8 cellular contexts compared by ENCODE assay signal in the genomic region with DNA sequence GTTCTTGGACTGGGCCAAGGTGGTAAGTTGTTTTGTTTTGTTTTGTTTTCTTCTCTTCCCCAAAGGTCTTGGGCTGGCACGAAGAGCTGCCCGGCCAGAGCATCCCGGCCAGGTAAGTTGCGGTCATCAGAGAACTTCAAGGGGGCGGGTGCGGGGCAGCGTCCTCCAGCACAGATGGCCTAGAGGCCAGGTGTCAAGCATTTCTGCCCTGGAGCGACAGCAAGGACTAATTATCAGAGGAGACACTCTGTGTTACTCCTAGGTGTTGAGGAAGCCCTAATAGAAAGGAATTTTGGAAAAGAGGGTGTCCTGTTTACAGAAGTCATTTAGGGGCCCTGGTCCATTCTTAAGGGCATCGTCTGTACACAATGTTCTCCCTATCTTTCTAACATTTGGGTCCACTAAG. TPM values are rescaled to one million over a fixed set of nuclear protein-coding genes. Genes with fewer than 3 reads are reported as not detected.
DNase-seq lines count a peak whose midpoint lies in the region; ATAC-seq, FAIRE-seq and TF ChIP-seq lines count a peak whose summit lies in the region.

No MANE protein-coding gene starts in this region.

- H3K27ac Mint-ChIP-seq in activated naive CD8-positive, alpha-beta T cell, result no peak overlapping the region

- H3K9ac ChIP-seq in SK-N-SH (peak overlapping the region; percentile 80), kidney (ENCODE audit: low read length in 2 of 2) (peak overlapping the region; percentile 60 to 99)

- TF ChIP-seq RAD21 in SK-N-SH (IDR thresholded peaks at IDR 0.05; ENCODE audit: low read length), result no peak

- ATAC-seq in SK-N-SH treated with all-trans-retinoic acid at 6 μM for 48 hours, result no peak
- ATAC-seq in GM18520 (IDR thresholded peaks at IDR 0.05; ENCODE audit: unreplicated experiment), result no peak

- TF ChIP-seq CTCF in SK-N-SH (IDR thresholded peaks at IDR 0.05) (no peak), kidney (IDR thresholded peaks at IDR 0.05; ENCODE audit: borderline replicate concordance, extremely low read depth, insufficient read depth) (no peak)

- peak overlapping the region; percentile 97 for H2AFZ ChIP-seq in SK-N-SH (ENCODE audit: low read depth)

- H3K4me1 Mint-ChIP-seq in activated naive CD8-positive, alpha-beta T cell (ENCODE audit: low read depth), result peaks cover 22% of the 10 kb centered on the region

- H3K36me3 Mint-ChIP-seq in activated naive CD8-positive, alpha-beta T cell, result no peaks in the 10 kb centered on the region

- no peak for FAIRE-seq in kidney (lab: Jason Lieb, UNC)

- H3K4me3 ChIP-seq in SK-N-SH (ENCODE audit: low read depth in 2 of 2, low read length in 1 of 2) (peak overlapping the region; percentile 88 to 91), kidney (ENCODE audit: low read length in 2 of 2) (peak overlapping the region; percentile 87 to 88)

- H3K9me3 ChIP-seq in SK-N-SH (no peaks in the 10 kb centered on the region), kidney (ENCODE audit: control insufficient read depth in 1 of 2, low read length in 2 of 2) (no peaks in the 10 kb centered on the region)

- peaks cover 40% of the 10 kb centered on the region for H3K27me3 Mint-ChIP-seq in activated naive CD8-positive, alpha-beta T cell

- H3K36me3 ChIP-seq in SK-N-SH (replicated peaks in 1 of 2; ENCODE audit: control insufficient read depth in 1 of 2, insufficient read depth in 2 of 2, low read length in 1 of 2), result no peaks in the 10 kb centered on the region
- H3K36me3 ChIP-seq in kidney (ENCODE audit: control insufficient read depth in 1 of 2, insufficient read depth in 2 of 2, low read length in 2 of 2), result no peaks in the 10 kb centered on the region

- H4K20me1 ChIP-seq in SK-N-SH (ENCODE audit: insufficient read depth), result no peaks in the 10 kb centered on the region

- 52% methylated on average over 9 of the region's 9 CpGs for WGBS in SK-N-SH (ENCODE audit: low lambda C conversion rate)

- H3K27ac ChIP-seq in SK-N-SH (ENCODE audit: low read depth in 2 of 2, low read length in 1 of 2) (peak overlapping the region in 1 of 2 experiments; percentile 93; a peak in 1 of 4 replicates), kidney (ENCODE audit: low read depth in 2 of 2, low read length in 2 of 2) (peak overlapping the region; percentile 98 to 99), substantia nigra (ENCODE audit: low read depth, low read length, poor library complexity, severe bottlenecking) (peak overlapping the region; percentile 98)

- intact Hi-C loops in kidney (cut with DNase I), result no loop called here

- CTCF ChIA-PET in SK-N-SH (lab: Yijun Ruan, JAX) (interaction anchor here (1.3 to 4.2 kb wide), 6 partner anchors 8 to 265 kb away, joined by 3 to 42 read pairs (median 5); no protein-coding TSS in a partner anchor), HEK293T (lab: Yijun Ruan, JAX) (interaction anchor here (1.0 kb wide), 1 partner anchor 11 kb away, joined by 3 read pairs; no protein-coding TSS in a partner anchor)

- peak overlapping the region; percentile 98 for H3K4me2 ChIP-seq in SK-N-SH

- H3K4me1 ChIP-seq in SK-N-SH (ENCODE audit: control insufficient read depth in 1 of 2, insufficient read depth in 2 of 2, low read depth in 1 of 2, low read length in 1 of 2), result peaks cover 0 to 10% of the 10 kb centered on the region in 2 experiments; a peak in 3 of 4 replicates
- peaks cover 0 to 2% of the 10 kb centered on the region in 2 donors for H3K4me1 ChIP-seq in kidney (ENCODE audit: control insufficient read depth in 1 of 2, insufficient read depth in 1 of 2, low read depth in 1 of 2, low read length in 2 of 2)

- H3K79me2 ChIP-seq in SK-N-SH (ENCODE audit: insufficient read depth), result no peaks in the 10 kb centered on the region

- no peak for TF ChIP-seq EP300 in SK-N-SH (IDR thresholded peaks at IDR 0.05; ENCODE audit: borderline replicate concordance in 1 of 2, low read depth in 1 of 2, low read length in 1 of 2)

- H3K9me3 Mint-ChIP-seq in activated naive CD8-positive, alpha-beta T cell (ENCODE audit: low read depth), result no peaks in the 10 kb centered on the region

- DNase-seq in SK-N-SH, result no peak
- no peak for DNase-seq in kidney
- DNase-seq in substantia nigra (lab: John Stamatoyannopoulos, UW), result peak in 9 of 49 donors; percentile 42 to 77 (median 57)
- no peak for DNase-seq in HEK293T (ENCODE audit: extremely low spot score)
- no peak for DNase-seq in activated effector memory CD4-positive, alpha-beta T cell treated with Interleukin-2 at 50 U/mL for 16 hours

- peak overlapping the region; percentile 84 for H3K4me3 Mint-ChIP-seq in activated naive CD8-positive, alpha-beta T cell

- POLR2A ChIA-PET in SK-N-SH (lab: Yijun Ruan, JAX), result interaction anchor here (1.2 to 2.8 kb wide), 3 partner anchors 172 to 266 kb away, joined by 4 to 16 read pairs (median 8); no protein-coding TSS in a partner anchor
- POLR2A ChIA-PET in HEK293T (lab: Yijun Ruan, JAX), result no interaction called here

- H3K27me3 ChIP-seq in SK-N-SH (ENCODE audit: insufficient read depth), result no peaks in the 10 kb centered on the region

- peaks cover 26% of the 10 kb centered on the region for H3F3A ChIP-seq in SK-N-SH (replicated peaks; ENCODE audit: insufficient read depth)

- no peaks in the 10 kb centered on the region for H3K9me2 ChIP-seq in SK-N-SH

TF ChIP-seq in SK-N-SH, 30 proteins besides CTCF, POLR2A, EP300 and RAD21 (continues in another document):
- TF ChIP-seq GATA2 (CRISPR knock-in tag; IDR thresholded peaks at IDR 0.05), result no peak

TF ChIP-seq in SK-N-SH treated with all-trans-retinoic acid at 6 μM for 48 hours, 23 proteins besides CTCF, POLR2A, EP300 and RAD21 (continues in another document):
- TF ChIP-seq TCF4 (CRISPR knock-in tag; IDR thresholded peaks at IDR 0.05; ENCODE audit: borderline replicate concordance) (no peak), GLIS3 (CRISPR knock-in tag; IDR thresholded peaks at IDR 0.05) (no peak), TOX (CRISPR knock-in tag; IDR thresholded peaks at IDR 0.05; ENCODE audit: borderline replicate concordance) (no peak), ZNF70 (CRISPR knock-in tag; IDR thresholded peaks at IDR 0.05) (no peak), CSDC2 (CRISPR knock-in tag; IDR thresholded peaks at IDR 0.05) (no peak)
- TF ChIP-seq, protein P1, sequence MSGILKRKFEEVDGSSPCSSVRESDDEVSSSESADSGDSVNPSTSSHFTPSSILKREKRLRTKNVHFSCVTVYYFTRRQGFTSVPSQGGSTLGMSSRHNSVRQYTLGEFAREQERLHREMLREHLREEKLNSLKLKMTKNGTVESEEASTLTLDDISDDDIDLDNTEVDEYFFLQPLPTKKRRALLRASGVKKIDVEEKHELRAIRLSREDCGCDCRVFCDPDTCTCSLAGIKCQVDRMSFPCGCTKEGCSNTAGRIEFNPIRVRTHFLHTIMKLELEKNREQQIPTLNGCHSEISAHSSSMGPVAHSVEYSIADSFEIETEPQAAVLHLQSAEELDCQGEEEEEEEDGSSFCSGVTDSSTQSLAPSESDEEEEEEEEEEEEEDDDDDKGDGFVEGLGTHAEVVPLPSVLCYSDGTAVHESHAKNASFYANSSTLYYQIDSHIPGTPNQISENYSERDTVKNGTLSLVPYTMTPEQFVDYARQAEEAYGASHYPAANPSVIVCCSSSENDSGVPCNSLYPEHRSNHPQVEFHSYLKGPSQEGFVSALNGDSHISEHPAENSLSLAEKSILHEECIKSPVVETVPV (CRISPR knock-in tag; IDR thresholded peaks at IDR 0.05), result no peak

TF ChIP-seq in HEK293T, 16 proteins besides CTCF, POLR2A, EP300 and RAD21:
- TF ChIP-seq HDGF (IDR thresholded peaks at IDR 0.05; ENCODE audit: borderline replicate concordance), result no peak
- TF ChIP-seq ZNF384 (IDR thresholded peaks at IDR 0.05), result no peak
- no peak for TF ChIP-seq CTBP1 (IDR thresholded peaks at IDR 0.05; ENCODE audit: borderline replicate concordance)

RNA-seq across cellular contexts. Expression of a gene that starts 1.2 kb away (rescaled TPM):
- polyA plus RNA-seq in SK-N-SH (2012; rRNA removed), result 0.62 and 0.99 TPM in 2 replicates
- polyA plus RNA-seq in SK-N-SH (2012; cell fraction: cytosol; rRNA removed), result 0.81 and 0.82 TPM in 2 replicates
- polyA plus RNA-seq in SK-N-SH (2012; cell fraction: nucleus; rRNA removed), result 1.2 and 2.0 TPM in 2 replicates
- total RNA-seq in kidney, result 213 TPM
- polyA plus RNA-seq in kidney (ENCODE audit: insufficient read depth, low read depth, low replicate concordance), result 10.3 TPM
